In genomic region chr1:206770531-206771352, GRCh38 we compare ENCODE assay signal across 10 cellular contexts. TPM values are rescaled to one million over a fixed set of nuclear protein-coding genes. Genes with fewer than 3 reads are reported as not detected.
DNase-seq lines count a peak whose midpoint lies in the region; ATAC-seq and TF ChIP-seq lines count a peak whose summit lies in the region.
"Had no signal": no experiment of that assay in that cellular context is flagged by ENCODE, and none has a peak within 500 bp of the region (broad histone marks: within the 10 kb centered on the region; RNA-seq: fewer than 3 reads in every experiment).

TSS of gene IL19 (plus strand) at chr1:206770773. CDS start at chr1:206836663, 65,890 bp downstream.

- H3K4me2 ChIP-seq in smooth muscle cell (peak within 1 kb of the TSS; percentile 81), SK-N-SH (no peak within 1 kb of the TSS)

- peak within 1 kb of the TSS; percentile 47 for H3K4me3 Mint-ChIP-seq in activated CD8-positive, alpha-beta memory T cell treated with anti-CD3 and anti-CD28 coated beads, Interleukin-2, amount 10 ng/mL, durations not matched to agents 7 days and 5 days

- WGBS in smooth muscle cell (ENCODE audit: low lambda C conversion rate) = 44% methylated on average over 10 of the region's 10 CpGs
- 56% methylated on average over 10 of the region's 10 CpGs for WGBS in SK-N-SH (ENCODE audit: low lambda C conversion rate)

- CTCF ChIA-PET in activated CD8-positive, alpha-beta memory T cell treated with anti-CD3 and anti-CD28 coated beads, Interleukin-2, amount 10 ng/mL, durations not matched to agents 7 days and 5 days (lab: Charles Lee) = interaction anchor here (1.1 to 9.5 kb wide), 8 partner anchors 10 to 36 kb away, joined by 3 to 92 read pairs (median 13); no protein-coding TSS in a partner anchor
- CTCF ChIA-PET in SK-N-SH (lab: Yijun Ruan, JAX) = interaction anchor here (1.2 to 3.6 kb wide), 6 partner anchors 10 to 142 kb away, joined by 3 to 18 read pairs (median 5); no protein-coding TSS in a partner anchor

- H3K27me3 ChIP-seq in duodenal mucosa (ENCODE audit: control insufficient read depth in 1 of 2, insufficient read depth in 2 of 2, low read length in 2 of 2) = peaks cover 4 to 12% of the 10 kb centered on the region in 2 donors
- H3K27me3 ChIP-seq in smooth muscle cell (ENCODE audit: low read depth) = no peaks in the 10 kb centered on the region
- H3K27me3 ChIP-seq in SK-N-SH (ENCODE audit: insufficient read depth) = peaks cover 22% of the 10 kb centered on the region; the same call in 1 of the 2 replicates

- H3K9me2 ChIP-seq in SK-N-SH = no peaks in the 10 kb centered on the region

- no peak for TF ChIP-seq CTCF in smooth muscle cell (IDR thresholded peaks at IDR 0.05; ENCODE audit: borderline replicate concordance, insufficient read depth, poor library complexity, severe bottlenecking)
- TF ChIP-seq CTCF in SK-N-SH (IDR thresholded peaks at IDR 0.05) = no peak

- peak within 1 kb of the TSS; percentile 12 to 18 for H3K4me3 ChIP-seq in duodenal mucosa (ENCODE audit: low read depth in 1 of 2, low read length in 2 of 2)
- no peak within 1 kb of the TSS for H3K4me3 ChIP-seq in smooth muscle cell
- H3K4me3 ChIP-seq in SK-N-SH (ENCODE audit: low read depth in 2 of 2, low read length in 1 of 2) = no peak within 1 kb of the TSS

- H3K9ac ChIP-seq in duodenal mucosa (ENCODE audit: low read depth in 1 of 2, low read length in 2 of 2) (no peak within 1 kb of the TSS), smooth muscle cell (ENCODE audit: low read depth) (peak within 1 kb of the TSS; percentile 31), SK-N-SH (no peak within 1 kb of the TSS)

- TF ChIP-seq RAD21 in SK-N-SH (IDR thresholded peaks at IDR 0.05; ENCODE audit: low read length) = no peak

- H2AFZ ChIP-seq in smooth muscle cell (ENCODE audit: low read depth) = no peak within 1 kb of the TSS
- H2AFZ ChIP-seq in SK-N-SH (ENCODE audit: low read depth) = no peak within 1 kb of the TSS

- TF ChIP-seq EP300 in SK-N-SH (IDR thresholded peaks at IDR 0.05; ENCODE audit: borderline replicate concordance in 1 of 2, low read depth in 1 of 2, low read length in 1 of 2) = no peak

- H3K4me1 ChIP-seq in duodenal mucosa (ENCODE audit: control insufficient read depth in 1 of 2, insufficient read depth in 2 of 2, low read length in 2 of 2) (peaks cover 0 to 25% of the 10 kb centered on the region in 2 donors), smooth muscle cell (ENCODE audit: low read depth) (peaks cover 26% of the 10 kb centered on the region), SK-N-SH (ENCODE audit: control insufficient read depth in 1 of 2, insufficient read depth in 2 of 2, low read depth in 1 of 2, low read length in 1 of 2) (no peaks in the 10 kb centered on the region)

- no peaks in the 10 kb centered on the region for H4K20me1 ChIP-seq in smooth muscle cell (ENCODE audit: low read depth)
- no peaks in the 10 kb centered on the region for H4K20me1 ChIP-seq in SK-N-SH (ENCODE audit: insufficient read depth)

- H3K36me3 Mint-ChIP-seq in activated CD8-positive, alpha-beta memory T cell treated with anti-CD3 and anti-CD28 coated beads, Interleukin-2, amount 10 ng/mL, durations not matched to agents 7 days and 5 days = no peaks in the 10 kb centered on the region

- no peak for ATAC-seq in activated CD8-positive, alpha-beta memory T cell treated with anti-CD3 and anti-CD28 coated beads, Interleukin-2, amount 10 ng/mL, durations not matched to agents 7 days and 5 days
- ATAC-seq in GM21786 (IDR thresholded peaks at IDR 0.05; ENCODE audit: unreplicated experiment) = no peak

- H3K9me3 ChIP-seq in duodenal mucosa (ENCODE audit: control insufficient read depth in 1 of 2, low read length in 2 of 2) = no peaks in the 10 kb centered on the region
- H3K9me3 ChIP-seq in smooth muscle cell (replicated peaks; ENCODE audit: low read depth) = no peaks in the 10 kb centered on the region
- H3K9me3 ChIP-seq in SK-N-SH = no peaks in the 10 kb centered on the region

- H3K27ac ChIP-seq in duodenal mucosa (ENCODE audit: low read depth, low read length) (no peak within 1 kb of the TSS), smooth muscle cell (ENCODE audit: low read depth) (peak within 1 kb of the TSS; percentile 65), SK-N-SH (ENCODE audit: low read depth in 2 of 2, low read length in 1 of 2) (no peak within 1 kb of the TSS)
- H3K27ac ChIP-seq: C4-2B had no signal

- peaks cover 81% of the 10 kb centered on the region for H3K4me1 Mint-ChIP-seq in activated CD8-positive, alpha-beta memory T cell treated with anti-CD3 and anti-CD28 coated beads, Interleukin-2, amount 10 ng/mL, durations not matched to agents 7 days and 5 days

- H3K9me3 Mint-ChIP-seq in activated CD8-positive, alpha-beta memory T cell treated with anti-CD3 and anti-CD28 coated beads, Interleukin-2, amount 10 ng/mL, durations not matched to agents 7 days and 5 days (ENCODE audit: low read depth) = no peaks in the 10 kb centered on the region

- POLR2A ChIA-PET in SK-N-SH (lab: Yijun Ruan, JAX) = no interaction called here

- peaks cover 49% of the 10 kb centered on the region for H3K27me3 Mint-ChIP-seq in activated CD8-positive, alpha-beta memory T cell treated with anti-CD3 and anti-CD28 coated beads, Interleukin-2, amount 10 ng/mL, durations not matched to agents 7 days and 5 days

- H3K36me3 ChIP-seq in duodenal mucosa (ENCODE audit: control insufficient read depth in 1 of 2, insufficient read depth in 2 of 2, low read length in 2 of 2) (no peaks in the 10 kb centered on the region), smooth muscle cell (ENCODE audit: low read depth) (no peaks in the 10 kb centered on the region), SK-N-SH (replicated peaks in 1 of 2; ENCODE audit: control insufficient read depth in 1 of 2, insufficient read depth in 2 of 2, low read length in 1 of 2) (no peaks in the 10 kb centered on the region)

- peak within 1 kb of the TSS; percentile 76 for H3K27ac Mint-ChIP-seq in activated CD8-positive, alpha-beta memory T cell treated with anti-CD3 and anti-CD28 coated beads, Interleukin-2, amount 10 ng/mL, durations not matched to agents 7 days and 5 days

- DNase-seq in activated CD8-positive, alpha-beta memory T cell treated with anti-CD3 and anti-CD28 coated beads, Interleukin-2, amount 10 ng/mL, durations not matched to agents 7 days and 5 days = no peak
- no peak for DNase-seq in activated CD8-positive, alpha-beta memory T cell treated with anti-CD3 and anti-CD28 coated beads for 24 hours
- DNase-seq in NCI-H526 treated with DMSO at 0.1 percent for 48 hours (lab: John Stamatoyannopoulos, UW) = peak; percentile 55
- peak; percentile 9 for DNase-seq in smooth muscle cell (lab: John Stamatoyannopoulos, UW; ENCODE audit: unreplicated experiment)
- DNase-seq in cerebellum (ENCODE audit: low spot score) = no peak
- no peak for DNase-seq in SK-N-SH

- no peaks in the 10 kb centered on the region for H3K79me2 ChIP-seq in smooth muscle cell (ENCODE audit: low read depth)
- no peaks in the 10 kb centered on the region for H3K79me2 ChIP-seq in SK-N-SH (ENCODE audit: insufficient read depth)

- H3F3A ChIP-seq in smooth muscle cell (ENCODE audit: low read depth) (peaks cover 11% of the 10 kb centered on the region), SK-N-SH (replicated peaks; ENCODE audit: insufficient read depth) (no peaks in the 10 kb centered on the region)

TF ChIP-seq in SK-N-SH, 30 proteins besides CTCF, POLR2A, EP300 and RAD21:
- TF ChIP-seq TCF12 (IDR thresholded peaks at IDR 0.05) (no peak), YY1 (IDR thresholded peaks at IDR 0.05; ENCODE audit: low read depth) (no peak), FOXM1 (IDR thresholded peaks at IDR 0.05; ENCODE audit: low read depth) (no peak), POLR2AphosphoS5 (IDR thresholded peaks at IDR 0.05; ENCODE audit: low read depth, low read length) (no peak), GATA2 (CRISPR knock-in tag; IDR thresholded peaks at IDR 0.05) (no peak), MAX (IDR thresholded peaks at IDR 0.05; ENCODE audit: low read depth) (no peak), MEF2A (IDR thresholded peaks at IDR 0.05; ENCODE audit: borderline replicate concordance, low read depth) (no peak), GABPA (IDR thresholded peaks at IDR 0.05; ENCODE audit: low read depth) (no peak), SMC3 (IDR thresholded peaks at IDR 0.05; ENCODE audit: low read depth, low read length) (no peak), MXI1 (IDR thresholded peaks at IDR 0.05; ENCODE audit: low read depth, low read length) (no peak), RFX5 (IDR thresholded peaks at IDR 0.05; ENCODE audit: low read length) (no peak)

RNA-seq across cellular contexts. Expression of gene IL19, which starts in this region (rescaled TPM):
- not detected for total RNA-seq in activated CD8-positive, alpha-beta memory T cell treated with anti-CD3 and anti-CD28 coated beads, Interleukin-2, amount 10 ng/mL, durations not matched to agents 7 days and 5 days
- total RNA-seq in smooth muscle cell = not detected in 2 replicates
- polyA plus RNA-seq in smooth muscle cell = 0.35 and 0.52 TPM in 2 replicates
- not detected for total RNA-seq in cerebellum
- not detected in 2 replicates for polyA plus RNA-seq in SK-N-SH (2012; rRNA removed)
- not detected in 2 replicates for polyA plus RNA-seq in SK-N-SH (2012; cell fraction: cytosol; rRNA removed)
- 0.07 TPM in 1 of 2 replicates, not detected in the other for polyA plus RNA-seq in SK-N-SH (2012; cell fraction: nucleus; rRNA removed)
- total RNA-seq: pulmonary artery endothelial cell had no signal

Comparison
In these comparisons a context has a peak if more than half of its experiments do, and no peak if none do; other contexts are left out.
1. Peak in DNase-seq, H3K27ac ChIP-seq, H3K9ac ChIP-seq and H3K4me2 ChIP-seq in smooth muscle cell; RNA of the gene not detected or under 1 TPM.
2. H3K4me3 ChIP-seq: peak in duodenal mucosa (2 of 2); none in smooth muscle cell (single experiment) and SK-N-SH (0 of 2).